In the genomic region with DNA sequence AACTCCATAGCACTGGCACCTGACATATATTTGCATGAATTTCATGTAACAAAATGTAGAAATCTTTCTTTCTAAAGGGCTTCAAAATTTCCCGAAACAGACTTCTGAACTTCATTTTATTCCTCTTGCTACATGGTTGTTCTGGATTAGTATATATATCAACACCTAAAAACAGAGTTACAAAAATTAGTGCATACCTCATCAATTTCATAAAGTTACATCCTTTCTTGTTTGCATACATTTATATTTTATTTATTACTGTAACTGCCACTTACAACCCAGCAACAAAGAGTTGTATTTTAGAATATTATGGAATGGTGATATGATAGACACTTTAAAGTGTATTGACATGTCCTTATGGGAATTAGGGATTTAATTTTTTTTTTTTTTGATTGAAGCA, we compare ENCODE assay signal across 14 cellular contexts. TPM values are rescaled to one million over a fixed set of nuclear protein-coding genes. Genes with fewer than 3 reads are reported as not detected.
DNase-seq lines count a peak whose midpoint lies in the region; TF ChIP-seq lines count a peak whose summit lies in the region.
"Had no signal": no experiment of that assay in that cellular context is flagged by ENCODE, and none has a peak within 500 bp of the region (broad histone marks: within the 10 kb centered on the region; RNA-seq: fewer than 3 reads in every experiment).

No MANE protein-coding gene starts in this region.

- no peaks in the 10 kb centered on the region for H3K9me3 ChIP-seq in breast epithelium
- no peaks in the 10 kb centered on the region for H3K9me3 ChIP-seq in mesenchymal stem cell (ENCODE audit: control insufficient read depth, low read length)
- H3K9me3 ChIP-seq in vagina: no peaks in the 10 kb centered on the region

- no peak overlapping the region for H3K18ac ChIP-seq in mesenchymal stem cell (ENCODE audit: low read depth in 1 of 2, low read length in 2 of 2)

- no peaks in the 10 kb centered on the region for H3K79me1 ChIP-seq in mesenchymal stem cell (replicated peaks; ENCODE audit: low read length, poor library complexity, severe bottlenecking)

- H3K4me3 Mint-ChIP-seq in activated naive CD4-positive, alpha-beta T cell treated with anti-CD3 and anti-CD28 coated beads for 36 hours: no peak overlapping the region

- H3K14ac ChIP-seq in mesenchymal stem cell (ENCODE audit: low read length in 2 of 2): no peak overlapping the region

- H3K4me1 Mint-ChIP-seq in activated naive CD4-positive, alpha-beta T cell treated with anti-CD3 and anti-CD28 coated beads for 36 hours (ENCODE audit: low read depth): peaks cover 18% of the 10 kb centered on the region

- peak overlapping the region; percentile 95 for H3K9ac ChIP-seq in mesenchymal stem cell (ENCODE audit: low read length)

- no peak overlapping the region for H2BK120ac ChIP-seq in mesenchymal stem cell (ENCODE audit: low read depth, low read length)

- H3K4me1 ChIP-seq in breast epithelium (peaks cover 0 to 3% of the 10 kb centered on the region in 2 donors), mesenchymal stem cell (ENCODE audit: control insufficient read depth, insufficient read depth, low read depth, low read length) (peaks cover 4% of the 10 kb centered on the region), vagina (peaks cover 8% of the 10 kb centered on the region)

- H2BK12ac ChIP-seq in mesenchymal stem cell (ENCODE audit: low read length in 2 of 2): no peak overlapping the region

- no peaks in the 10 kb centered on the region for H3K27me3 ChIP-seq in breast epithelium
- H3K27me3 ChIP-seq in mesenchymal stem cell (ENCODE audit: control insufficient read depth in 1 of 2, insufficient read depth in 1 of 2, low read length in 2 of 2): no peaks in the 10 kb centered on the region
- H3K27me3 ChIP-seq in vagina: no peaks in the 10 kb centered on the region

- WGBS in mesenchymal stem cell: no CpG with 5 or more reads among the region's 1 CpG

- no peak overlapping the region for H2BK5ac ChIP-seq in mesenchymal stem cell (ENCODE audit: low read depth, low read length, poor library complexity, severe bottlenecking)

- no peaks in the 10 kb centered on the region for H3K9me3 Mint-ChIP-seq in activated naive CD4-positive, alpha-beta T cell treated with anti-CD3 and anti-CD28 coated beads for 36 hours
- H3K9me3 Mint-ChIP-seq: T-cell had no signal

- TF ChIP-seq POLR2A in breast epithelium (IDR thresholded peaks at IDR 0.05): no peak
- no peak for TF ChIP-seq POLR2A in vagina (IDR thresholded peaks at IDR 0.05)

- CTCF ChIA-PET in activated naive CD4-positive, alpha-beta T cell treated with anti-CD3 and anti-CD28 coated beads for 36 hours (lab: Charles Lee): interaction anchor here (0.6 kb wide), 1 partner anchor 468 kb away, joined by 3 read pairs; no protein-coding TSS in a partner anchor

- H2BK15ac ChIP-seq in mesenchymal stem cell (ENCODE audit: low read depth, poor library complexity, severe bottlenecking): no peak overlapping the region

- H2AFZ ChIP-seq in mesenchymal stem cell (ENCODE audit: low read depth, low read length): no peak overlapping the region

- no peak for DNase-seq in LNCaP clone FGC (ENCODE audit: low read depth)
- DNase-seq in breast epithelium (ENCODE audit: low spot score in 2 of 2): no peak
- DNase-seq in mesenchymal stem cell: no peak
- DNase-seq in vagina (ENCODE audit: extremely low spot score in 2 of 2): no peak
- DNase-seq in NCI-H82 treated with DMSO at 0.1 percent for 48 hours (lab: John Stamatoyannopoulos, UW; ENCODE audit: unreplicated experiment): no peak
- no peak for DNase-seq in DMS79 treated with DMSO at 0.1 percent for 48 hours (lab: John Stamatoyannopoulos, UW)
- no peak for DNase-seq in activated naive CD4-positive, alpha-beta T cell treated with anti-CD3 and anti-CD28 coated beads for 36 hours
- DNase-seq: activated naive CD4-positive, alpha-beta T cell; foreskin melanocyte; HCEC 1CT; Karpas-422; stimulated activated CD4-positive, alpha-beta T cell treated with anti-CD3 and anti-CD28 coated beads, Interleukin-12 subunit alpha, Interleukin-12 subunit beta, amount 100 ng/mL, for 4 hours; stimulated activated naive CD8-positive, alpha-beta T cell treated with anti-CD3 and anti-CD28 coated beads, Interleukin-15, Interleukin-2, amounts not matched to agents 100 U/mL and 50 U/mL, for 24 hours; T-cell had no signal

- no peak for TF ChIP-seq CTCF in LNCaP clone FGC (IDR thresholded peaks at IDR 0.05; ENCODE audit: control insufficient read depth, extremely low read depth, insufficient read depth)
- TF ChIP-seq CTCF in breast epithelium (IDR thresholded peaks at IDR 0.05): no peak
- no peak for TF ChIP-seq CTCF in vagina (IDR thresholded peaks at IDR 0.05)

- H3K36me3 ChIP-seq in breast epithelium: no peaks in the 10 kb centered on the region
- H3K36me3 ChIP-seq in mesenchymal stem cell (ENCODE audit: control insufficient read depth in 1 of 2, insufficient read depth in 2 of 2, low read depth in 1 of 2, low read length in 2 of 2): no peaks in the 10 kb centered on the region
- H3K36me3 ChIP-seq in vagina: no peaks in the 10 kb centered on the region

- H3K4me2 ChIP-seq in mesenchymal stem cell (ENCODE audit: low read length, poor library complexity, severe bottlenecking): no peak overlapping the region

- H3K27ac ChIP-seq in breast epithelium: peak overlapping the region; percentile 97 to 98
- H3K27ac ChIP-seq in mesenchymal stem cell (ENCODE audit: low read length, poor library complexity, severe bottlenecking): no peak overlapping the region
- peak overlapping the region; percentile 95 for H3K27ac ChIP-seq in vagina

- no peak overlapping the region for H3K27ac Mint-ChIP-seq in activated naive CD4-positive, alpha-beta T cell treated with anti-CD3 and anti-CD28 coated beads for 36 hours
- H3K27ac Mint-ChIP-seq: T-cell had no signal

- no peak overlapping the region for H4K8ac ChIP-seq in mesenchymal stem cell (ENCODE audit: low read length)

- no peaks in the 10 kb centered on the region for H3K36me3 Mint-ChIP-seq in activated naive CD4-positive, alpha-beta T cell treated with anti-CD3 and anti-CD28 coated beads for 36 hours (ENCODE audit: low read depth)
- H3K36me3 Mint-ChIP-seq: T-cell had no signal

- no peak overlapping the region for H2AK5ac ChIP-seq in mesenchymal stem cell (ENCODE audit: low read length, severe bottlenecking)

- no peak overlapping the region for H3K4ac ChIP-seq in mesenchymal stem cell (ENCODE audit: low read depth in 1 of 2, low read length in 2 of 2)

- H3K27me3 Mint-ChIP-seq in activated naive CD4-positive, alpha-beta T cell treated with anti-CD3 and anti-CD28 coated beads for 36 hours (ENCODE audit: low read depth): peaks cover 44% of the 10 kb centered on the region

- no peak overlapping the region for H3K23ac ChIP-seq in mesenchymal stem cell (ENCODE audit: low read length in 2 of 2)

- no peak overlapping the region for H4K91ac ChIP-seq in mesenchymal stem cell (ENCODE audit: low read length)

- H3K4me3 ChIP-seq in LNCaP clone FGC (ENCODE audit: low read depth, low read length): peak overlapping the region; percentile 61; the same call in 1 of the 2 replicates
- H3K4me3 ChIP-seq in breast epithelium: no peak overlapping the region
- H3K4me3 ChIP-seq in mesenchymal stem cell (ENCODE audit: insufficient read depth in 1 of 2, low read depth in 1 of 2, low read length in 2 of 2): no peak overlapping the region
- no peak overlapping the region for H3K4me3 ChIP-seq in vagina

- intact Hi-C loops in breast epithelium (cut with DNase I; ENCODE audit: low total_unique reads) (no loop called here), vagina (cut with DNase I) (no loop called here)
- intact Hi-C loops in activated naive CD4-positive, alpha-beta T cell treated with anti-CD3 and anti-CD28 coated beads for 36 hours (cut with micrococcal nuclease): no loop called here

RNA-seq across cellular contexts. Expression of a gene that starts 2.0 kb away (rescaled TPM):
- total RNA-seq in breast epithelium (100 to 1,000 TPM in 1 of 3 donors, 10 to 100 TPM in 1, 1 to 10 TPM in 1; 1.6 to 154 (median 52.1) TPM), vagina (62.6 TPM)
- 0.25 TPM for polyA plus RNA-seq in mesenchymal stem cell (2013, experiment 1 of 2)
- polyA plus RNA-seq in mesenchymal stem cell (2013, experiment 2 of 2): 0.30 TPM
- total RNA-seq in activated naive CD4-positive, alpha-beta T cell treated with anti-CD3 and anti-CD28 coated beads for 36 hours: not detected
